In the genomic region with DNA sequence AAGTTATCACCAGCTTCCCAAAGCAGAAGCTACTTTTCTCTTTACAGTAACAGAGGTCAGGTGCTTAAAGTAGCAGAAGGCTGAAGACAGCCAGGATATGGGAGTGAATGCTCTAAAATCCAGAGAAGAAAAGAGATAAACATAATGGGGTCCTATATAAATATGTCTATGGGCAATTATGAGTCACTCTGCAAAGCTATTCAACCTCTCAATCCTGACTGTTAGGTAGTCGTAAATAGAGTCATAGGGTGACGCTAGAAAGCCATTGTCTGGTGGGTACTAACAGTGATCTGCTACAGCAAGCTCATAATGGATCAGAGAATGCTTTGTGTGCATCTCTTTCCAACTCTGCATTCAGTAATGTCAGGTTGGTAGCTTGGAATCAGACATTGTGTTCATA, we compare ENCODE assay signal across 1 cellular context.
TF ChIP-seq lines count a peak whose summit lies in the region.

No MANE protein-coding gene starts in this region.

TF ChIP-seq in IMR-90, 13 proteins besides CTCF, POLR2A, EP300 and RAD21:
- TF ChIP-seq ELK1 (IDR thresholded peaks at IDR 0.05; ENCODE audit: borderline replicate concordance, low read depth, low read length) = no peak
- TF ChIP-seq CHD1 (IDR thresholded peaks at IDR 0.05; ENCODE audit: low read depth, low read length) = no peak
- no peak for TF ChIP-seq SMC3 (IDR thresholded peaks at IDR 0.05; ENCODE audit: low read depth, low read length)
- no peak for TF ChIP-seq BHLHE40 (IDR thresholded peaks at IDR 0.05; ENCODE audit: low read depth, low read length)
- no peak for TF ChIP-seq FOS (IDR thresholded peaks at IDR 0.05; ENCODE audit: low read depth, low read length)
- no peak for TF ChIP-seq CEBPB (IDR thresholded peaks at IDR 0.05; ENCODE audit: low read depth, low read length)
- TF ChIP-seq, protein P1, sequence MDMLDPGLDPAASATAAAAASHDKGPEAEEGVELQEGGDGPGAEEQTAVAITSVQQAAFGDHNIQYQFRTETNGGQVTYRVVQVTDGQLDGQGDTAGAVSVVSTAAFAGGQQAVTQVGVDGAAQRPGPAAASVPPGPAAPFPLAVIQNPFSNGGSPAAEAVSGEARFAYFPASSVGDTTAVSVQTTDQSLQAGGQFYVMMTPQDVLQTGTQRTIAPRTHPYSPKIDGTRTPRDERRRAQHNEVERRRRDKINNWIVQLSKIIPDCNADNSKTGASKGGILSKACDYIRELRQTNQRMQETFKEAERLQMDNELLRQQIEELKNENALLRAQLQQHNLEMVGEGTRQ (IDR thresholded peaks at IDR 0.05; ENCODE audit: low read depth, low read length) = no peak
- TF ChIP-seq RFX5 (IDR thresholded peaks at IDR 0.05; ENCODE audit: low read depth, low read length) = no peak
- no peak for TF ChIP-seq NFE2L2 (IDR thresholded peaks at IDR 0.05; ENCODE audit: low read depth, low read length)
- TF ChIP-seq MAZ (IDR thresholded peaks at IDR 0.05; ENCODE audit: borderline replicate concordance, low read depth, low read length) = no peak
- no peak for TF ChIP-seq RCOR1 (IDR thresholded peaks at IDR 0.05; ENCODE audit: insufficient replicate concordance, low read length)
- TF ChIP-seq MAFK (IDR thresholded peaks at IDR 0.05; ENCODE audit: low read depth, low read length) = no peak
- TF ChIP-seq MXI1 (IDR thresholded peaks at IDR 0.05; ENCODE audit: borderline replicate concordance, low read depth, low read length) = no peak
